ENCODE assay signal across 40 cellular contexts in the genomic region with DNA sequence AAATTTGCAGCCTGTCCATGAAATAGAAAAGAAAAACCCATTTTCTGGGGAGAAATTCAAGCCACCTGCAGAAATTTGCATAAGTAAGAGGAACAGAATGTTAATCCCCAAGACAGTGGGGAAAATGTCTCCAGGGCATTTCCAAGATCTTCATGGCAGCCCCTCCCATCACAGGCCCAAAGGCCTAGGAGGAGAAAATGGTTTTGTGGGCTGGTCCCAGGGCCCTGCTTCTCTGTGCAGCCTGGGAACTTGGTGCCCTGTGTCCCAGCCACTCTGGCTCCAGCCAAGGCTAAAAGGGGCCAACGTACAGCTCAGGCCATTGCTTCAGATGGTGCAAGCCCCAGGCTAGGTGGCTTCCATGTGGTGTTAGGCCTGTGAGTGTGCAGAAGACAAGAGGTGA.
"Had no signal": no experiment of that assay in that cellular context is flagged by ENCODE, and none has a peak within 500 bp of the region (broad histone marks: within the 10 kb centered on the region; RNA-seq: fewer than 3 reads in every experiment).

No MANE protein-coding gene starts in this region.

- H3K4me3 ChIP-seq: adrenal gland, ascending aorta, body of pancreas, breast epithelium, cardiac muscle cell had no signal

- H3K27me3 Mint-ChIP-seq: activated naive CD8-positive, alpha-beta T cell; activated T-cell treated with anti-CD3 and anti-CD28 coated beads, Interleukin-2, amount 50 U/mL, for 24 hours had no signal

- H3K27me3 ChIP-seq: adrenal gland, ascending aorta, body of pancreas, brain microvascular endothelial cell, breast epithelium, cardiac muscle cell had no signal

- H3K36me3 Mint-ChIP-seq: activated naive CD4-positive, alpha-beta T cell treated with anti-CD3 and anti-CD28 coated beads, Interleukin-2, amount 10 ng/mL, durations not matched to agents 7 days and 5 days; activated naive CD8-positive, alpha-beta T cell treated with anti-CD3 and anti-CD28 coated beads, Interleukin-2, amount 10 ng/mL, durations not matched to agents 7 days and 5 days; brain had no signal

- H3K9me3 ChIP-seq: adrenal gland, ascending aorta had no signal

- H3K4me1 ChIP-seq: adrenal gland, ascending aorta, body of pancreas, breast epithelium had no signal

- H3K4me3 Mint-ChIP-seq: activated naive CD4-positive, alpha-beta T cell treated with anti-CD3 and anti-CD28 coated beads for 36 hours; activated naive CD4-positive, alpha-beta T cell treated with anti-CD3 and anti-CD28 coated beads, Interleukin-2, amount 10 ng/mL, durations not matched to agents 7 days and 5 days; activated naive CD4-positive, alpha-beta T cell treated with anti-CD3 and anti-CD28 coated beads, Interleukin-2, amount 50 U/mL, for 24 hours; activated naive CD8-positive, alpha-beta T cell; activated naive CD8-positive, alpha-beta T cell treated with anti-CD3 and anti-CD28 coated beads for 36 hours; activated naive CD8-positive, alpha-beta T cell treated with anti-CD3 and anti-CD28 coated beads, Interleukin-2, amount 10 ng/mL, durations not matched to agents 7 days and 5 days; activated naive CD8-positive, alpha-beta T cell treated with anti-CD3 and anti-CD28 coated beads, Interleukin-2, amount 50 U/mL, for 24 hours; activated T-cell treated with anti-CD3 and anti-CD28 coated beads, Interleukin-2, amount 50 U/mL, for 24 hours; activated T-cell treated with anti-CD3 and anti-CD28 coated beads, Interleukin-2, amount 50 U/mL, for 4 hours; activated T-cell treated with anti-CD3 and anti-CD28 coated beads, Interleukin-2, amount 50 U/mL, for 72 hours; activated T-helper 1 cell treated with anti-CD3 and anti-CD28 coated beads, Interleukin-12 subunit alpha, Interleukin-12 subunit beta, Interleukin-2, Interleukin-4 antibody, amounts not matched to agents 30 ng/mL and 10 ng/mL and 1 ng/mL, durations not matched to agents 14 hours and 24 hours and 36 hours; activated T-helper 17 cell treated with anti-CD3 and anti-CD28 coated beads, Interleukin-2, amount 50 U/mL, for 72 hours; brain; central memory CD8-positive, alpha-beta T cell had no signal

- H3K4me1 Mint-ChIP-seq: activated naive CD4-positive, alpha-beta T cell treated with anti-CD3 and anti-CD28 coated beads, Interleukin-2, amount 10 ng/mL, durations not matched to agents 7 days and 5 days; activated naive CD4-positive, alpha-beta T cell treated with anti-CD3 and anti-CD28 coated beads, Interleukin-2, amount 50 U/mL, for 24 hours; activated naive CD8-positive, alpha-beta T cell treated with anti-CD3 and anti-CD28 coated beads for 36 hours; activated naive CD8-positive, alpha-beta T cell treated with anti-CD3 and anti-CD28 coated beads, Interleukin-2, amount 10 ng/mL, durations not matched to agents 7 days and 5 days; activated naive CD8-positive, alpha-beta T cell treated with anti-CD3 and anti-CD28 coated beads, Interleukin-2, amount 50 U/mL, for 24 hours; activated T-helper 17 cell treated with anti-CD3 and anti-CD28 coated beads, Interleukin-2, amount 50 U/mL, for 72 hours; brain; central memory CD8-positive, alpha-beta T cell had no signal

- H3K36me3 ChIP-seq: adrenal gland, ascending aorta, brain microvascular endothelial cell, breast epithelium, cardiac muscle cell had no signal

- FAIRE-seq: astrocyte, bronchial epithelial cell had no signal

- H3K27ac Mint-ChIP-seq: activated naive CD4-positive, alpha-beta T cell treated with anti-CD3 and anti-CD28 coated beads for 36 hours; activated naive CD4-positive, alpha-beta T cell treated with anti-CD3 and anti-CD28 coated beads, Interleukin-2, amount 10 ng/mL, durations not matched to agents 7 days and 5 days; activated naive CD4-positive, alpha-beta T cell treated with anti-CD3 and anti-CD28 coated beads, Interleukin-2, amount 50 U/mL, for 72 hours; activated naive CD8-positive, alpha-beta T cell; activated naive CD8-positive, alpha-beta T cell treated with anti-CD3 and anti-CD28 coated beads for 36 hours; activated naive CD8-positive, alpha-beta T cell treated with anti-CD3 and anti-CD28 coated beads, Interleukin-2, amount 50 U/mL, for 24 hours; activated T-cell treated with anti-CD3 and anti-CD28 coated beads, Interleukin-2, amount 50 U/mL, for 24 hours; activated T-cell treated with anti-CD3 and anti-CD28 coated beads, Interleukin-2, amount 50 U/mL, for 72 hours; activated T-helper 1 cell treated with anti-CD3 and anti-CD28 coated beads, Interleukin-12 subunit alpha, Interleukin-12 subunit beta, Interleukin-2, Interleukin-4 antibody, amounts not matched to agents 30 ng/mL and 10 ng/mL and 1 ng/mL, durations not matched to agents 14 hours and 24 hours and 36 hours; activated T-helper 17 cell treated with anti-CD3 and anti-CD28 coated beads, Interleukin-2, amount 50 U/mL, for 72 hours; activated T-helper 2 cell treated with anti-CD3 and anti-CD28 coated beads, Interferon-gamma antibody, Interleukin-2, Interleukin-4, amounts not matched to agents 10 μg/mL and 5 μg/mL and 100 μg/mL, durations not matched to agents 14 hours and 24 hours and 36 hours; brain had no signal

- H3K27ac ChIP-seq: adrenal gland, ascending aorta, body of pancreas, brain microvascular endothelial cell, breast epithelium, cardiac muscle cell had no signal

- H3K9me3 Mint-ChIP-seq: activated T-helper 2 cell treated with anti-CD3 and anti-CD28 coated beads, Interferon-gamma antibody, Interleukin-2, Interleukin-4, amounts not matched to agents 10 μg/mL and 5 μg/mL and 100 μg/mL, durations not matched to agents 14 hours and 24 hours and 36 hours had no signal

- DNase-seq: activated effector memory CD4-positive, alpha-beta T cell treated with anti-CD3 and anti-CD28 coated beads, Interleukin-2, amount 50 U/mL, for 16 hours; activated effector memory CD4-positive, alpha-beta T cell treated with Interleukin-2 at 50 U/mL for 16 hours; activated gamma-delta T cell; activated gamma-delta T cell treated with Interleukin-2 at 50 U/mL for 16 hours; activated naive CD4-positive, alpha-beta T cell; activated naive CD4-positive, alpha-beta T cell treated with anti-CD3 and anti-CD28 coated beads for 36 hours; activated naive CD4-positive, alpha-beta T cell treated with anti-CD3 and anti-CD28 coated beads, Interleukin-2, amount 10 ng/mL, durations not matched to agents 7 days and 5 days; activated naive CD4-positive, alpha-beta T cell treated with anti-CD3 and anti-CD28 coated beads, Interleukin-2, amount 50 U/mL, for 16 hours; activated naive CD4-positive, alpha-beta T cell treated with Interleukin-2 at 50 U/mL for 16 hours; activated naive CD8-positive, alpha-beta T cell treated with anti-CD3 and anti-CD28 coated beads for 36 hours; activated naive CD8-positive, alpha-beta T cell treated with anti-CD3 and anti-CD28 coated beads, Interleukin-2, amount 10 ng/mL, durations not matched to agents 7 days and 5 days; activated naive CD8-positive, alpha-beta T cell treated with anti-CD3 and anti-CD28 coated beads, Interleukin-2, amount 50 U/mL, for 24 hours; activated T-cell treated with anti-CD3 and anti-CD28 coated beads, Interleukin-2, amount 50 U/mL, for 1 hour; activated T-cell treated with anti-CD3 and anti-CD28 coated beads, Interleukin-2, amount 50 U/mL, for 24 hours; activated T-cell treated with anti-CD3 and anti-CD28 coated beads, Interleukin-2, amount 50 U/mL, for 4 hours; activated T-cell treated with anti-CD3 and anti-CD28 coated beads, Interleukin-2, amount 50 U/mL, for 48 hours; activated T-cell treated with anti-CD3 and anti-CD28 coated beads, Interleukin-2, amount 50 U/mL, for 72 hours; adrenal gland; amniotic stem cell; amygdala; anterior cingulate cortex; aorta; body of pancreas; brain microvascular endothelial cell; caudate nucleus; central memory CD4-positive, alpha-beta T cell; cerebellar nuclear complex had no signal

- ATAC-seq: activated naive CD4-positive, alpha-beta T cell treated with anti-CD3 and anti-CD28 coated beads, Interleukin-2, amount 50 U/mL, for 72 hours; activated naive CD8-positive, alpha-beta T cell treated with anti-CD3 and anti-CD28 coated beads, Interleukin-2, amount 50 U/mL, for 24 hours; activated T-cell treated with anti-CD3 and anti-CD28 coated beads, Interleukin-2, amount 50 U/mL, for 4 hours; activated T-cell treated with anti-CD3 and anti-CD28 coated beads, Interleukin-2, amount 50 U/mL, for 72 hours; activated T-helper 17 cell treated with anti-CD3 and anti-CD28 coated beads, Interleukin-2, amount 50 U/mL, for 72 hours; body of pancreas had no signal
